Comparison of ENCODE assay signal across 8 cellular contexts in the genomic region with DNA sequence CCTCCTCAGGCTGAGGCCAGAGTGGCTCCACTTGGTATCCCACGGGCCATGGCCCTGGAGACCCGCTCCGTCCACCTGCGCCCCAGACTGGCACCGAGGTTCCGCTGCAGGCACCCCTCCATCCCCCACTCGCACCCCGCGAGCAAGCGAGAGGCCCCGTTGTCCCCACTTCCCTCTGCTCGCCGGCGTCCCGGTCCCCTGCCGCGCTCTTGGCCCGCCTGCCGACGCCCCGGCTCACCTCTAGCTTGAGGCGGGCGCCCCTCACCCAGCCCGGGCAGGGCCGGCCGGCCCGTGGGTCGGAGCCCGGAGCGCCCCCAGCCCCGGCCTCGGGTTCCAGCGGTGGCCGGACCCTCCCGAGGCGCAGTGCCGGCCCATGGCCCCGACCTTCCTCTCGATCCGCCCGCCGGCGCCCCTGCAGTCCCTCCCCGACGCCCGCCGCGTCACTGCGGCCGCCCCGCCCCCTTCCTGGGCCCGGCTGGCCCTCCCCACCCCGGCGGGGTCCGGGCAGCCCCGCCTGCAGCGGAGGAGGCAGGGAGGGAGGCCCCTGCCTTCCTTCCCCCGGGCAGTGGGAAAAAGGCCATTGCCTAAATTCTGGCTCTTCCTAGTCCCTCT. TPM values are rescaled to one million over a fixed set of nuclear protein-coding genes. Genes with fewer than 3 reads are reported as not detected.
DNase-seq lines count a peak whose midpoint lies in the region; ATAC-seq lines count a peak whose summit lies in the region.

PITPNM1 (minus strand) TSS at position 414 of the 612 bp plus-strand sequence. CDS start 1,183 bp downstream, outside the sequence.

- DNase-seq in 8988T (peak; percentile 93), NCI-H748 (lab: John Stamatoyannopoulos, UW; ENCODE audit: unreplicated experiment) (peak; percentile 76), epidermal melanocyte (ENCODE audit: insufficient read length, low spot score) (peak; percentile 73), midbrain (lab: John Stamatoyannopoulos, UW) (peak; percentile 21)
- peak; percentile 85 for DNase-seq in activated CD8-positive, alpha-beta memory T cell treated with anti-CD3 and anti-CD28 coated beads, Interleukin-2, amount 10 ng/mL, durations not matched to agents 7 days and 5 days
- DNase-seq in stimulated activated CD8-positive, alpha-beta memory T cell treated with anti-CD3 and anti-CD28 coated beads, Interleukin-7, amount 100 ng/mL, for 4 hours (ENCODE audit: low read depth in 2 of 2) = peak; percentile 10 to 73

- peak within 1 kb of the TSS; percentile 94 for H3K27ac Mint-ChIP-seq in activated CD8-positive, alpha-beta memory T cell treated with anti-CD3 and anti-CD28 coated beads, Interleukin-2, amount 10 ng/mL, durations not matched to agents 7 days and 5 days

- CTCF ChIA-PET in activated CD8-positive, alpha-beta memory T cell treated with anti-CD3 and anti-CD28 coated beads, Interleukin-2, amount 10 ng/mL, durations not matched to agents 7 days and 5 days (lab: Charles Lee) = interaction anchor here (0.6 to 3.3 kb wide), 21 partner anchors 17 to 159 kb away, joined by 3 to 23 read pairs (median 3); partner anchors contain the start of genes CABP4, PPP1CA, PTPRCAP and RAD9A

- peak within 1 kb of the TSS; percentile 92 for H3K4me3 Mint-ChIP-seq in activated CD8-positive, alpha-beta memory T cell treated with anti-CD3 and anti-CD28 coated beads, Interleukin-2, amount 10 ng/mL, durations not matched to agents 7 days and 5 days

- H3K27me3 Mint-ChIP-seq in activated CD8-positive, alpha-beta memory T cell treated with anti-CD3 and anti-CD28 coated beads, Interleukin-2, amount 10 ng/mL, durations not matched to agents 7 days and 5 days = no peaks in the 10 kb centered on the region

- ATAC-seq in GM18907 (IDR thresholded peaks at IDR 0.05; ENCODE audit: unreplicated experiment) (peak; percentile 18), HG02623 (IDR thresholded peaks at IDR 0.05; ENCODE audit: unreplicated experiment) (no peak)
- ATAC-seq in activated CD8-positive, alpha-beta memory T cell treated with anti-CD3 and anti-CD28 coated beads, Interleukin-2, amount 10 ng/mL, durations not matched to agents 7 days and 5 days = peak; percentile 22

- H3K9me3 Mint-ChIP-seq in activated CD8-positive, alpha-beta memory T cell treated with anti-CD3 and anti-CD28 coated beads, Interleukin-2, amount 10 ng/mL, durations not matched to agents 7 days and 5 days (ENCODE audit: low read depth) = no peaks in the 10 kb centered on the region

- H3K4me1 Mint-ChIP-seq in activated CD8-positive, alpha-beta memory T cell treated with anti-CD3 and anti-CD28 coated beads, Interleukin-2, amount 10 ng/mL, durations not matched to agents 7 days and 5 days = peaks cover 53% of the 10 kb centered on the region

- H3K36me3 Mint-ChIP-seq in activated CD8-positive, alpha-beta memory T cell treated with anti-CD3 and anti-CD28 coated beads, Interleukin-2, amount 10 ng/mL, durations not matched to agents 7 days and 5 days = peaks cover 28% of the 10 kb centered on the region

RNA-seq across cellular contexts. Expression of gene PITPNM1, which starts in this region (rescaled TPM):
- total RNA-seq in activated CD8-positive, alpha-beta memory T cell treated with anti-CD3 and anti-CD28 coated beads, Interleukin-2, amount 10 ng/mL, durations not matched to agents 7 days and 5 days = 100 to 1,000 TPM; 124 to 133 TPM

Comparison
In these comparisons a context has a peak if more than half of its experiments do, and no peak if none do; other contexts are left out.
1. DNase-seq: peak in every context shown above with its lines; median percentile 93 in 8988T; 85 in activated CD8-positive, alpha-beta memory T cell treated with anti-CD3 and anti-CD28 coated beads, Interleukin-2, amount 10 ng/mL, durations not matched to agents 7 days and 5 days; 76 in NCI-H748; 73 in epidermal melanocyte; 42 in stimulated activated CD8-positive, alpha-beta memory T cell treated with anti-CD3 and anti-CD28 coated beads, Interleukin-7, amount 100 ng/mL, for 4 hours; 21 in midbrain.